ENCODE assay signal across 6 cellular contexts in the genomic region with DNA sequence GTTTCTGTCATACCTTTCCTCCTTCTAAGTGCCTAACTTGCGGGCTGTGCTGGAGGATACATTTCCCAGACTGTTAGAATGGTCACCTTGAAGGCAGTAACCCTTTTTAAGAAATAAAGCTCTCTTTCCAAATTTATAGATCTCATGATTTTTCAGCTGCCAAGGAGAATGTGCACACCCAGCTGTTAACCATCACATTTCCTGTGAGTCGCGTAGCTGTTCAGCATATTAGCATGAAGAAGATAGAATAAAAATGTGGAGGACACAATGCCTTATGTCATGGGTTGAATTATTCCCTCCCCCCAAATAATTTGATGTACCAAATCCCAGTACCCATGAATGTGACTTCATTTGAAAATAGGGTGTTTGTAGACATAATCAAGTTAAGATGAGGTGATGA.
"Had no signal": no experiment of that assay in that cellular context is flagged by ENCODE, and none has a peak within 500 bp of the region (broad histone marks: within the 10 kb centered on the region; RNA-seq: fewer than 3 reads in every experiment).

No MANE protein-coding gene starts in this region.

- ATAC-seq: GM23338, HepG2, K562 had no signal

- H3K4me3 ChIP-seq: GM23338, K562 had no signal

- H3K4me2 ChIP-seq: GM23338 had no signal

- DNase-seq: H9, HCEC 1CT, KG1 had no signal
